Comparison of ENCODE assay signal across 11 cellular contexts in genomic region chr17:76869209-76869877, GRCh38. TPM values are rescaled to one million over a fixed set of nuclear protein-coding genes. Genes with fewer than 3 reads are reported as not detected.
DNase-seq lines count a peak whose midpoint lies in the region; ATAC-seq and TF ChIP-seq lines count a peak whose summit lies in the region.
"Had no signal": no experiment of that assay in that cellular context is flagged by ENCODE, and none has a peak within 500 bp of the region (broad histone marks: within the 10 kb centered on the region; RNA-seq: fewer than 3 reads in every experiment).

No MANE protein-coding gene starts in this region.

- no peaks in the 10 kb centered on the region for H3K9me3 Mint-ChIP-seq in stimulated activated effector memory CD8-positive, alpha-beta T cell treated with anti-CD3 and anti-CD28 coated beads, Interleukin-12 subunit alpha, Interleukin-12 subunit beta, amount 100 ng/mL, for 72 hours

- H3K4me1 Mint-ChIP-seq in stimulated activated effector memory CD8-positive, alpha-beta T cell treated with anti-CD3 and anti-CD28 coated beads, Interleukin-12 subunit alpha, Interleukin-12 subunit beta, amount 100 ng/mL, for 72 hours: peaks cover 13% of the 10 kb centered on the region

- intact Hi-C loops in esophagus muscularis mucosa (cut with DNase I): loop anchor here (2.0 to 5.0 kb wide), 2 partner anchors 187 to 378 kb away; no protein-coding TSS in a partner anchor

- no peak for TF ChIP-seq RAD21 in SK-N-SH (IDR thresholded peaks at IDR 0.05; ENCODE audit: low read length)

- peak overlapping the region; percentile 29 for H3K4me3 Mint-ChIP-seq in stimulated activated effector memory CD8-positive, alpha-beta T cell treated with anti-CD3 and anti-CD28 coated beads, Interleukin-12 subunit alpha, Interleukin-12 subunit beta, amount 100 ng/mL, for 72 hours

- no peaks in the 10 kb centered on the region for H3K36me3 ChIP-seq in SK-N-SH (replicated peaks in 1 of 2; ENCODE audit: control insufficient read depth in 1 of 2, insufficient read depth in 2 of 2, low read length in 1 of 2)
- no peaks in the 10 kb centered on the region for H3K36me3 ChIP-seq in esophagus muscularis mucosa
- H3K36me3 ChIP-seq: ascending aorta, heart left ventricle had no signal

- H3K36me3 Mint-ChIP-seq in stimulated activated effector memory CD8-positive, alpha-beta T cell treated with anti-CD3 and anti-CD28 coated beads, Interleukin-12 subunit alpha, Interleukin-12 subunit beta, amount 100 ng/mL, for 72 hours: no peaks in the 10 kb centered on the region

- POLR2A ChIA-PET in SK-N-SH (lab: Yijun Ruan, JAX): interaction anchor here (1.1 to 1.8 kb wide), 4 partner anchors 12 to 219 kb away, joined by 4 to 8 read pairs (median 4); partner anchors contain the start of gene MFSD11

- WGBS in SK-N-SH (ENCODE audit: low lambda C conversion rate): 6% methylated on average over 25 of the region's 54 CpGs
- WGBS in esophagus muscularis mucosa: 11% methylated on average over 12 of the region's 54 CpGs

- H3K9me2 ChIP-seq in SK-N-SH: no peaks in the 10 kb centered on the region

- TF ChIP-seq POLR2A in esophagus muscularis mucosa (IDR thresholded peaks at IDR 0.05; ENCODE audit: low read depth): no peak

- TF ChIP-seq CTCF in SK-N-SH (IDR thresholded peaks at IDR 0.05) (no peak), esophagus muscularis mucosa (IDR thresholded peaks at IDR 0.05) (no peak)

- H3K79me2 ChIP-seq in SK-N-SH (ENCODE audit: insufficient read depth): peaks cover 38% of the 10 kb centered on the region

- peak overlapping the region; percentile 83 for H2AFZ ChIP-seq in SK-N-SH (ENCODE audit: low read depth)

- H3K27me3 ChIP-seq in SK-N-SH (ENCODE audit: insufficient read depth): no peaks in the 10 kb centered on the region
- H3K27me3 ChIP-seq in esophagus muscularis mucosa: peaks cover 5 to 90% (median 32%) of the 10 kb centered on the region in 4 donors

- peaks cover 17 to 45% of the 10 kb centered on the region in 2 experiments; a peak in 3 of 4 replicates for H3K4me1 ChIP-seq in SK-N-SH (ENCODE audit: control insufficient read depth in 1 of 2, insufficient read depth in 2 of 2, low read depth in 1 of 2, low read length in 1 of 2)
- H3K4me1 ChIP-seq in esophagus muscularis mucosa: peaks cover 12 to 30% (median 26%) of the 10 kb centered on the region in 4 donors

- H3K4me3 ChIP-seq in SK-N-SH (ENCODE audit: low read depth in 2 of 2, low read length in 1 of 2): peak overlapping the region; percentile 56 to 74
- H3K4me3 ChIP-seq in esophagus muscularis mucosa: peak overlapping the region; percentile 44 to 63 (median 48)

- H3K27ac ChIP-seq in SK-N-SH (ENCODE audit: low read depth in 2 of 2, low read length in 1 of 2): no peak overlapping the region
- H3K27ac ChIP-seq in esophagus muscularis mucosa (replicated peaks in 1 of 4): no peak overlapping the region
- H3K27ac ChIP-seq: ascending aorta, heart left ventricle had no signal

- ATAC-seq in SK-N-SH treated with all-trans-retinoic acid at 6 μM for 48 hours: no peak
- no peak for ATAC-seq in stimulated activated effector memory CD8-positive, alpha-beta T cell treated with anti-CD3 and anti-CD28 coated beads, Interleukin-12 subunit alpha, Interleukin-12 subunit beta, amount 100 ng/mL, for 72 hours
- ATAC-seq in GM18511 (IDR thresholded peaks at IDR 0.05; ENCODE audit: unreplicated experiment): no peak
- ATAC-seq in GM18520 (IDR thresholded peaks at IDR 0.05; ENCODE audit: unreplicated experiment): no peak
- ATAC-seq: right cardiac atrium had no signal

- peak overlapping the region; percentile 67 for H3K9ac ChIP-seq in SK-N-SH

- TF ChIP-seq EP300 in SK-N-SH (IDR thresholded peaks at IDR 0.05; ENCODE audit: borderline replicate concordance in 1 of 2, low read depth in 1 of 2, low read length in 1 of 2) (no peak), esophagus muscularis mucosa (IDR thresholded peaks at IDR 0.05) (no peak)

- DNase-seq in SK-N-SH (peak; percentile 90), RPMI8226 (peak; percentile 32), esophagus muscularis mucosa (ENCODE audit: extremely low spot score) (no peak), dermis blood vessel endothelial cell (no peak)
- no peak for DNase-seq in stimulated activated effector memory CD8-positive, alpha-beta T cell treated with anti-CD3 and anti-CD28 coated beads, Interleukin-12 subunit alpha, Interleukin-12 subunit beta, amount 100 ng/mL, for 72 hours (ENCODE audit: low spot score in 2 of 2)
- DNase-seq: right cardiac atrium had no signal

- H3K9me3 ChIP-seq in SK-N-SH (no peaks in the 10 kb centered on the region), esophagus muscularis mucosa (no peaks in the 10 kb centered on the region)
- H3K9me3 ChIP-seq: ascending aorta, heart left ventricle had no signal

- CTCF ChIA-PET in SK-N-SH (lab: Yijun Ruan, JAX): interaction anchor here (0.8 to 12.2 kb wide), 36 partner anchors 10 to 360 kb away, joined by 3 to 594 read pairs (median 14); partner anchors contain the start of genes MFSD11 and SRSF2

- H3F3A ChIP-seq in SK-N-SH (replicated peaks; ENCODE audit: insufficient read depth): peaks cover 37% of the 10 kb centered on the region

- no peaks in the 10 kb centered on the region for H4K20me1 ChIP-seq in SK-N-SH (ENCODE audit: insufficient read depth)

- no peak overlapping the region for H3K27ac Mint-ChIP-seq in stimulated activated effector memory CD8-positive, alpha-beta T cell treated with anti-CD3 and anti-CD28 coated beads, Interleukin-12 subunit alpha, Interleukin-12 subunit beta, amount 100 ng/mL, for 72 hours

- H3K4me2 ChIP-seq in SK-N-SH: peak overlapping the region; percentile 65

TF ChIP-seq in SK-N-SH, 30 proteins besides CTCF, POLR2A, EP300 and RAD21:
- TF ChIP-seq NRF1 (IDR thresholded peaks at IDR 0.05; ENCODE audit: low read depth, low read length): no peak
- TF ChIP-seq MEF2A (IDR thresholded peaks at IDR 0.05; ENCODE audit: borderline replicate concordance, low read depth): no peak
- TF ChIP-seq GABPA (IDR thresholded peaks at IDR 0.05; ENCODE audit: low read depth): peak; percentile 17; the same call in 1 of the 2 replicates

TF ChIP-seq in SK-N-SH treated with all-trans-retinoic acid at 6 μM for 48 hours, 23 proteins besides CTCF, POLR2A, EP300 and RAD21:
- TF ChIP-seq ZNF565 (CRISPR knock-in tag; conservative IDR thresholded peaks at IDR 0.05; ENCODE audit: low read depth): no peak
- TF ChIP-seq CSDC2 (CRISPR knock-in tag; IDR thresholded peaks at IDR 0.05): no peak
- TF ChIP-seq GLIS3 (CRISPR knock-in tag; IDR thresholded peaks at IDR 0.05): no peak
- no peak for TF ChIP-seq OSR1 (CRISPR knock-in tag; IDR thresholded peaks at IDR 0.05)
- TF ChIP-seq ESRRG (CRISPR knock-in tag; IDR thresholded peaks at IDR 0.05): no peak
- TF ChIP-seq SNAI2 (CRISPR knock-in tag; IDR thresholded peaks at IDR 0.05): no peak
- TF ChIP-seq ZFP30 (CRISPR knock-in tag; IDR thresholded peaks at IDR 0.05): no peak
- no peak for TF ChIP-seq PATZ1 (CRISPR knock-in tag; IDR thresholded peaks at IDR 0.05; ENCODE audit: borderline replicate concordance)

RNA-seq across cellular contexts. Expression of gene MGAT5B, which starts 1.1 kb away (rescaled TPM):
- 10.3 and 13.8 TPM in 2 replicates for polyA plus RNA-seq in SK-N-SH (2012; rRNA removed)
- 4.1 and 7.1 TPM in 2 replicates for polyA plus RNA-seq in SK-N-SH (2012; cell fraction: cytosol; rRNA removed)
- 36.6 and 42.2 TPM in 2 replicates for polyA plus RNA-seq in SK-N-SH (2012; cell fraction: nucleus; rRNA removed)
- 1 to 10 TPM in 1 of 4 donors, under 1 TPM in 3; under 0.01 to 1.7 (median 0.43) TPM for total RNA-seq in esophagus muscularis mucosa
- 0.34 and 0.37 TPM in 2 replicates for total RNA-seq in dermis blood vessel endothelial cell
- total RNA-seq: ascending aorta had no signal

Comparison
In these comparisons a context has a peak if more than half of its experiments do, and no peak if none do; other contexts are left out.
1. DNase-seq: peak in SK-N-SH (single experiment) and RPMI8226 (single experiment); none in esophagus muscularis mucosa (single experiment), stimulated activated effector memory CD8-positive, alpha-beta T cell treated with anti-CD3 and anti-CD28 coated beads, Interleukin-12 subunit alpha, Interleukin-12 subunit beta, amount 100 ng/mL, for 72 hours (0 of 2) and dermis blood vessel endothelial cell (single experiment).